In the genomic region with DNA sequence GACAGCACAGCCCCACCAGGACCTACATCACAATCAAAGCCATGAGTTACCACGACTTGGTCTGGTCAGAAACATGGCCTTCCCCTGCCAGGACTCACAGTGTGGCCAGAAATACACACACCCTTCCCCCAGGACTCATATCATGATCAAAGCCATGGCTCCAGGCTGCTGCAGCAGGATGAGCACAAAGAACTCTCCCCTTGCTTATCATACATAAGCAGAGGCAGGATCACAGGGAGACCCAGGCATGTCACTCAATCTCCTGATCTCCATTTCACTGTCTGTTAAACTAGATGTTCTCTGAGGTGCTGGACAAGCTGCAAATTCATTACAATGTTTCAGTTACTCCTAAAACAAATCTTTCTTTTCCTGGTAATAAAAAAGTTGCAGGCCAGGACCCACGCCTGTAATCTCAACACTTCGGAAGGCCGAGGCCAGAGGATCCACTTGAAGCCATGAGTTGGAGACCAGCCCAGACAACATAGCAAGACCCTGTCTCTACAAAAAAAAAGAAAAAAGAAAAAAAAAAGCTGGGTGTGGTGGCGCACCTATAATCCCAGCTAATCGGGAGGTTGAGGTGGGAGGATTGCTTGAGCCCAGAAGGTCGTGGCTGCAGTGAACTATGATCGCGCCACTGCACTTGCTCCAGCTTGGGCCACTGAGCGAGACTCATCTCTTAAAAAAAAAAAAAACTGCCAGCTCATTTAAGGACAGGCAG, we compare ENCODE assay signal across 12 cellular contexts. TPM values are rescaled to one million over a fixed set of nuclear protein-coding genes. Genes with fewer than 3 reads are reported as not detected.
DNase-seq lines count a peak whose midpoint lies in the region; ATAC-seq, FAIRE-seq and TF ChIP-seq lines count a peak whose summit lies in the region.
"Had no signal": no experiment of that assay in that cellular context is flagged by ENCODE, and none has a peak within 500 bp of the region (broad histone marks: within the 10 kb centered on the region; RNA-seq: fewer than 3 reads in every experiment).

No MANE protein-coding gene starts in this region.

- H3K36me3 Mint-ChIP-seq in IgD-negative memory B cell (no peaks in the 10 kb centered on the region), astrocyte (ENCODE audit: low read depth, unreplicated experiment) (peaks cover 15% of the 10 kb centered on the region), neural crest cell (ENCODE audit: low read depth) (no peaks in the 10 kb centered on the region)

- H3K27ac ChIP-seq in DND-41 (ENCODE audit: low read length) (no peak overlapping the region), astrocyte (ENCODE audit: low read depth, low read length) (no peak overlapping the region)

- H3K27me3 ChIP-seq in DND-41 (ENCODE audit: insufficient read depth, low read length, poor library complexity) = no peaks in the 10 kb centered on the region
- no peaks in the 10 kb centered on the region for H3K27me3 ChIP-seq in astrocyte (ENCODE audit: insufficient read depth, low read length)

- peaks cover 14 to 20% (median 16%) of the 10 kb centered on the region in 3 donors for H3K4me1 Mint-ChIP-seq in IgD-negative memory B cell
- peaks cover 33% of the 10 kb centered on the region for H3K4me1 Mint-ChIP-seq in astrocyte (ENCODE audit: low read depth, unreplicated experiment)
- peaks cover 39% of the 10 kb centered on the region for H3K4me1 Mint-ChIP-seq in neural crest cell

- TF ChIP-seq CTCF in DND-41 (IDR thresholded peaks at IDR 0.05; ENCODE audit: borderline replicate concordance, extremely low read depth, low read length, poor library complexity, severe bottlenecking) (no peak), astrocyte (IDR thresholded peaks at IDR 0.05; ENCODE audit: insufficient read depth, low read depth, low read length) (no peak), neural crest cell (conservative IDR thresholded peaks at IDR 0.05) (no peak)

- H3K9me3 ChIP-seq in DND-41 (ENCODE audit: insufficient read depth, low read length, severe bottlenecking) (no peaks in the 10 kb centered on the region), astrocyte (ENCODE audit: insufficient read depth, low read depth, low read length) (no peaks in the 10 kb centered on the region)

- FAIRE-seq in astrocyte (lab: Jason Lieb, UNC) = no peak

- DNase-seq in DND-41 = no peak
- no peak for DNase-seq in astrocyte (ENCODE audit: low read depth)
- DNase-seq in neural crest cell (ENCODE audit: low read depth, low spot score) = no peak
- DNase-seq in DMS79 (lab: John Stamatoyannopoulos, UW) = no peak
- no peak for DNase-seq in GDM1 (lab: John Stamatoyannopoulos, UW)
- DNase-seq: activated CD4-positive, alpha-beta T cell treated with anti-CD3 and anti-CD28 coated beads for 4 hours; effector CD4-positive, alpha-beta T cell; NCI-H2029 had no signal

- no peaks in the 10 kb centered on the region; the same call in 1 of the 2 replicates for H3K36me3 ChIP-seq in DND-41 (ENCODE audit: insufficient read depth, low read length)
- H3K36me3 ChIP-seq in astrocyte (ENCODE audit: insufficient read depth, low read length) = no peaks in the 10 kb centered on the region

- no peaks in the 10 kb centered on the region for H3K9me3 Mint-ChIP-seq in IgD-negative memory B cell
- H3K9me3 Mint-ChIP-seq in astrocyte (ENCODE audit: unreplicated experiment) = no peaks in the 10 kb centered on the region
- no peaks in the 10 kb centered on the region for H3K9me3 Mint-ChIP-seq in neural crest cell

- peak overlapping the region in 1 of 3 donors; percentile 38 for H3K27ac Mint-ChIP-seq in IgD-negative memory B cell
- H3K27ac Mint-ChIP-seq in astrocyte (ENCODE audit: unreplicated experiment) = no peak overlapping the region
- H3K27ac Mint-ChIP-seq in neural crest cell (ENCODE audit: unreplicated experiment) = no peak overlapping the region

- H3K79me2 ChIP-seq in DND-41 (ENCODE audit: insufficient read depth, low read length) = no peaks in the 10 kb centered on the region
- peaks cover 11% of the 10 kb centered on the region for H3K79me2 ChIP-seq in astrocyte (ENCODE audit: insufficient read depth, low read length)

- ATAC-seq in DND-41 (ENCODE audit: insufficient read depth, low read depth) (no peak), HG02623 (IDR thresholded peaks at IDR 0.05; ENCODE audit: unreplicated experiment) (no peak), GM21825 (IDR thresholded peaks at IDR 0.05; ENCODE audit: unreplicated experiment) (no peak)
- ATAC-seq: left lobe of liver had no signal

- H3K4me1 ChIP-seq in DND-41 (ENCODE audit: insufficient read depth, low read length) = peaks cover 39% of the 10 kb centered on the region
- H3K4me1 ChIP-seq in astrocyte (ENCODE audit: insufficient read depth, low read length) = peaks cover 25% of the 10 kb centered on the region

- H3K4me3 ChIP-seq in DND-41 (ENCODE audit: low read depth in 1 of 2, low read length in 2 of 2) (peak overlapping the region in 1 of 2 experiments; percentile 68; a peak in 2 of 4 replicates), astrocyte (ENCODE audit: insufficient read depth, low read depth, low read length) (no peak overlapping the region)

- H4K20me1 ChIP-seq in DND-41 (ENCODE audit: insufficient read depth, low read length) (no peaks in the 10 kb centered on the region; the same call in 1 of the 2 replicates), astrocyte (ENCODE audit: insufficient read depth, low read length) (peaks cover 26% of the 10 kb centered on the region)

- H3K4me2 ChIP-seq in DND-41 (ENCODE audit: insufficient read depth, low read length) = peak overlapping the region; percentile 97
- peak overlapping the region; percentile 85 for H3K4me2 ChIP-seq in astrocyte (ENCODE audit: low read length)

- H3K27me3 Mint-ChIP-seq in IgD-negative memory B cell = no peaks in the 10 kb centered on the region
- H3K27me3 Mint-ChIP-seq in astrocyte (ENCODE audit: low read depth, unreplicated experiment) = no peaks in the 10 kb centered on the region
- no peaks in the 10 kb centered on the region for H3K27me3 Mint-ChIP-seq in neural crest cell (ENCODE audit: low read depth)

- H3K9ac ChIP-seq in DND-41 (ENCODE audit: low read depth, low read length) (peak overlapping the region; percentile 55; the same call in 1 of the 2 replicates), astrocyte (ENCODE audit: low read length) (no peak overlapping the region)

- H3K4me3 Mint-ChIP-seq in IgD-negative memory B cell = peak overlapping the region in 3 of 4 donors; percentile 50 to 87 (median 58)
- peak overlapping the region; percentile 88 for H3K4me3 Mint-ChIP-seq in astrocyte (ENCODE audit: unreplicated experiment)
- H3K4me3 Mint-ChIP-seq in neural crest cell = peak overlapping the region; percentile 96

- H2AFZ ChIP-seq in DND-41 (ENCODE audit: low read depth, low read length) (no peak overlapping the region), astrocyte (ENCODE audit: low read depth, low read length) (no peak overlapping the region)

RNA-seq across cellular contexts. Expression of a gene that starts 1.2 kb away (rescaled TPM):
- 1.5 TPM for polyA plus RNA-seq in IgD-negative memory B cell
- total RNA-seq in astrocyte = 27.5 and 27.8 TPM in 2 replicates
- total RNA-seq in neural crest cell = 19.2 and 20.4 TPM in 2 replicates

RNA-seq across cellular contexts. Expression of a gene that starts 8.2 kb away (rescaled TPM):
- polyA plus RNA-seq in IgD-negative memory B cell = not detected
- 2.8 and 3.3 TPM in 2 replicates for total RNA-seq in astrocyte
- 1.3 TPM in 2 replicates for total RNA-seq in neural crest cell
- total RNA-seq: left lobe of liver had no signal

RNA-seq across cellular contexts. Expression of a gene that starts 39.7 kb away (rescaled TPM):
- not detected for polyA plus RNA-seq in IgD-negative memory B cell
- total RNA-seq in astrocyte (25.8 and 28.7 TPM in 2 replicates), neural crest cell (28.4 and 28.7 TPM in 2 replicates)

RNA-seq across cellular contexts. Expression of a gene that starts 51.4 kb away (rescaled TPM):
- 307 TPM for polyA plus RNA-seq in IgD-negative memory B cell
- total RNA-seq in astrocyte (333 and 346 TPM in 2 replicates), neural crest cell (117 and 124 TPM in 2 replicates)

RNA-seq across cellular contexts. Expression of a gene that starts 54.1 kb away (rescaled TPM):
- polyA plus RNA-seq in IgD-negative memory B cell = 147 TPM
- total RNA-seq in astrocyte (190 and 199 TPM in 2 replicates), neural crest cell (288 and 297 TPM in 2 replicates)
